ENCODE assay signal across 10 cellular contexts in the genomic region with DNA sequence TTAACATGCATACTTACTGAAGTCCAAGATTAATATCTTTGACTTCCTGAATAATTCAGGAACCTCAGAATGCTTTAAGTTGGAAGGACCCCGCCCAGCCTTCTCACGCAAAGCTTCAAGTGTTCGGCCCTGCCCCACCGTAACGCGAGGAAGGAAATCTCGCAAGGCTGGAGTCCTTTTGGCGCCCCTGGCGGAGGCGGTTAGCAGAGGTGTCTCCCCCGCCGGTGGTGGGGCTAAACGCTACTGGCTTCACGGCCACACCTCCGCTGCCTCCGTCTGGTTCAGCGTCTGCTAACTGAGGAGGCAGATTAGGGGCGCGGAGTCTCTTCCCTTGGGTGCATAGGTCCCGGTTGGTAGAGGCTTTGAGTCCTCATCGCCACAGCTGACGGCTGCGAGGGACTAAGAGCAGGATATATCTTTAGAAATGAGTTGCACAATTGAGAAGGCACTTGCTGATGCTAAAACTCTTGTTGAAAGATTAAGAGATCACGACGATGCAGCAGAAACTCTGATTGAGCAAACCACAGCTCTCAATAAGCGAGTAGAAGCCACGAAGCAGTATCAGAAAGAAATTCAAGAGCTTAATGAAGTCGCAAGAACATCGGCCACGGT. TPM values are rescaled to one million over a fixed set of nuclear protein-coding genes. Genes with fewer than 3 reads are reported as not detected.
DNase-seq lines count a peak whose midpoint lies in the region; ATAC-seq and TF ChIP-seq lines count a peak whose summit lies in the region.
"Had no signal": no experiment of that assay in that cellular context is flagged by ENCODE, and none has a peak within 500 bp of the region (broad histone marks: within the 10 kb centered on the region; RNA-seq: fewer than 3 reads in every experiment).

No MANE protein-coding gene starts in this region.

- POLR2A ChIA-PET in activated naive CD8-positive, alpha-beta T cell treated with anti-CD3 and anti-CD28 coated beads, Interleukin-2, amount 10 ng/mL, durations not matched to agents 7 days and 5 days (lab: Charles Lee), result interaction anchor here (0.6 kb wide), 1 partner anchor 16 kb away, joined by 3 read pairs; no protein-coding TSS in a partner anchor

- peaks cover 8% of the 10 kb centered on the region for H3K36me3 Mint-ChIP-seq in activated naive CD8-positive, alpha-beta T cell treated with anti-CD3 and anti-CD28 coated beads, Interleukin-2, amount 10 ng/mL, durations not matched to agents 7 days and 5 days
- peaks cover 23% of the 10 kb centered on the region for H3K36me3 Mint-ChIP-seq in neural progenitor cell

- no peak for TF ChIP-seq CTCF in right atrium auricular region (IDR thresholded peaks at IDR 0.05)
- peak; percentile 69 for TF ChIP-seq CTCF in neural progenitor cell (IDR thresholded peaks at IDR 0.05)
- peak; percentile 26 for TF ChIP-seq CTCF in upper lobe of right lung (IDR thresholded peaks at IDR 0.05)

- peaks cover 56% of the 10 kb centered on the region for H4K20me1 ChIP-seq in neural progenitor cell (ENCODE audit: low read depth)

- intact Hi-C loops in Right ventricle myocardium superior (cut with DNase I), result no loop called here
- intact Hi-C loops in upper lobe of right lung (cut with DNase I), result no loop called here

- no peak overlapping the region for H3K27ac ChIP-seq in right atrium auricular region
- no peak overlapping the region for H3K27ac ChIP-seq in neural progenitor cell
- H3K27ac ChIP-seq in upper lobe of right lung, result no peak overlapping the region
- H3K27ac ChIP-seq: A549 had no signal

- no peak overlapping the region for H3K9ac ChIP-seq in neural progenitor cell

- H3K4me1 ChIP-seq in right atrium auricular region (no peaks in the 10 kb centered on the region), neural progenitor cell (no peaks in the 10 kb centered on the region), upper lobe of right lung (no peaks in the 10 kb centered on the region)
- H3K4me1 ChIP-seq: A549 had no signal

- H3K9me3 ChIP-seq in right atrium auricular region (no peaks in the 10 kb centered on the region), neural progenitor cell (ENCODE audit: low read depth) (no peaks in the 10 kb centered on the region), upper lobe of right lung (no peaks in the 10 kb centered on the region)
- H3K9me3 ChIP-seq: A549 had no signal

- H3K27ac Mint-ChIP-seq in activated naive CD8-positive, alpha-beta T cell treated with anti-CD3 and anti-CD28 coated beads, Interleukin-2, amount 10 ng/mL, durations not matched to agents 7 days and 5 days, result no peak overlapping the region
- H3K27ac Mint-ChIP-seq in neural progenitor cell, result no peak overlapping the region

- no peaks in the 10 kb centered on the region for H3K36me3 ChIP-seq in right atrium auricular region
- no peaks in the 10 kb centered on the region for H3K36me3 ChIP-seq in neural progenitor cell
- no peaks in the 10 kb centered on the region for H3K36me3 ChIP-seq in upper lobe of right lung

- no peak overlapping the region for H2AFZ ChIP-seq in neural progenitor cell (replicated peaks)

- H3K79me2 ChIP-seq in neural progenitor cell (ENCODE audit: low read depth), result peaks cover 70% of the 10 kb centered on the region

- H3K27me3 Mint-ChIP-seq in activated naive CD8-positive, alpha-beta T cell treated with anti-CD3 and anti-CD28 coated beads, Interleukin-2, amount 10 ng/mL, durations not matched to agents 7 days and 5 days, result peaks cover 1% of the 10 kb centered on the region
- H3K27me3 Mint-ChIP-seq in neural progenitor cell (ENCODE audit: insufficient read depth, low read depth), result no peaks in the 10 kb centered on the region

- H3K4me2 ChIP-seq in neural progenitor cell, result peak overlapping the region; percentile 3
- H3K4me2 ChIP-seq: A549 had no signal

- DNase-seq in Right ventricle myocardium superior, result peak; percentile 71
- DNase-seq in right atrium auricular region (ENCODE audit: low spot score), result no peak
- DNase-seq in activated naive CD8-positive, alpha-beta T cell treated with anti-CD3 and anti-CD28 coated beads, Interleukin-2, amount 10 ng/mL, durations not matched to agents 7 days and 5 days, result peak; percentile 67
- DNase-seq in neural progenitor cell (ENCODE audit: low spot score), result peak; percentile 86
- DNase-seq in upper lobe of right lung, result peak; percentile 78
- DNase-seq: substantia nigra had no signal

- no peaks in the 10 kb centered on the region for H3F3A ChIP-seq in neural progenitor cell (ENCODE audit: low read depth)

- H3K4me3 Mint-ChIP-seq in activated naive CD8-positive, alpha-beta T cell treated with anti-CD3 and anti-CD28 coated beads, Interleukin-2, amount 10 ng/mL, durations not matched to agents 7 days and 5 days, result peak overlapping the region; percentile 12
- H3K4me3 Mint-ChIP-seq in neural progenitor cell, result no peak overlapping the region

- H3K27me3 ChIP-seq in right atrium auricular region (no peaks in the 10 kb centered on the region), neural progenitor cell (no peaks in the 10 kb centered on the region), upper lobe of right lung (no peaks in the 10 kb centered on the region)

- H3K9me3 Mint-ChIP-seq in activated naive CD8-positive, alpha-beta T cell treated with anti-CD3 and anti-CD28 coated beads, Interleukin-2, amount 10 ng/mL, durations not matched to agents 7 days and 5 days, result no peaks in the 10 kb centered on the region
- H3K9me3 Mint-ChIP-seq in neural progenitor cell, result no peaks in the 10 kb centered on the region

- H3K4me3 ChIP-seq in right atrium auricular region, result no peak overlapping the region
- no peak overlapping the region for H3K4me3 ChIP-seq in neural progenitor cell
- no peak overlapping the region for H3K4me3 ChIP-seq in upper lobe of right lung
- H3K4me3 ChIP-seq: A549 had no signal

- ATAC-seq in Right ventricle myocardium superior (ENCODE audit: poor library complexity) (no peak), upper lobe of right lung (peak; percentile 91), GM21367 (IDR thresholded peaks at IDR 0.05; ENCODE audit: unreplicated experiment) (no peak), HG02885 (IDR thresholded peaks at IDR 0.05; ENCODE audit: poor library complexity, unreplicated experiment) (no peak), GM18861 (IDR thresholded peaks at IDR 0.05; ENCODE audit: unreplicated experiment) (no peak)
- peak; percentile 95 for ATAC-seq in activated naive CD8-positive, alpha-beta T cell treated with anti-CD3 and anti-CD28 coated beads, Interleukin-2, amount 10 ng/mL, durations not matched to agents 7 days and 5 days (ENCODE audit: low read depth)
- ATAC-seq: A549 had no signal

- H3K4me1 Mint-ChIP-seq in activated naive CD8-positive, alpha-beta T cell treated with anti-CD3 and anti-CD28 coated beads, Interleukin-2, amount 10 ng/mL, durations not matched to agents 7 days and 5 days, result peaks cover 4% of the 10 kb centered on the region
- no peaks in the 10 kb centered on the region for H3K4me1 Mint-ChIP-seq in neural progenitor cell

RNA-seq across cellular contexts. Expression of gene SPATS2, which starts 21.9 kb away (rescaled TPM):
- total RNA-seq in Right ventricle myocardium superior (7.0 TPM), right atrium auricular region (1 to 10 TPM; 4.6 to 7.6 TPM), neural progenitor cell (ENCODE audit: low replicate concordance) (45.2 and 49.5 TPM in 2 replicates), upper lobe of right lung (12.6 TPM)
- 10 to 100 TPM; 12.1 to 13.3 TPM for total RNA-seq in activated naive CD8-positive, alpha-beta T cell treated with anti-CD3 and anti-CD28 coated beads, Interleukin-2, amount 10 ng/mL, durations not matched to agents 7 days and 5 days

RNA-seq across cellular contexts. Expression of gene DNAJC22, which starts 42.5 kb away (rescaled TPM):
- 0.16 TPM for total RNA-seq in Right ventricle myocardium superior
- total RNA-seq in right atrium auricular region, result 1 to 10 TPM in 1 of 2 donors, under 1 TPM in 1; 0.93 to 1.2 TPM
- under 1 TPM; 0.11 to 0.31 TPM for total RNA-seq in activated naive CD8-positive, alpha-beta T cell treated with anti-CD3 and anti-CD28 coated beads, Interleukin-2, amount 10 ng/mL, durations not matched to agents 7 days and 5 days
- 0.34 and 0.39 TPM in 2 replicates for total RNA-seq in neural progenitor cell (ENCODE audit: low replicate concordance)
- 0.67 TPM for total RNA-seq in upper lobe of right lung

RNA-seq across cellular contexts. Expression of gene C1QL4, which starts 52.2 kb away (rescaled TPM):
- total RNA-seq in Right ventricle myocardium superior (not detected), right atrium auricular region (not detected), neural progenitor cell (ENCODE audit: low replicate concordance) (0.84 and 2.8 TPM in 2 replicates), upper lobe of right lung (not detected)
- total RNA-seq in activated naive CD8-positive, alpha-beta T cell treated with anti-CD3 and anti-CD28 coated beads, Interleukin-2, amount 10 ng/mL, durations not matched to agents 7 days and 5 days, result not detected

Comparison
In these comparisons a context has a peak if more than half of its experiments do, and no peak if none do; other contexts are left out.
1. ATAC-seq: peak in activated naive CD8-positive, alpha-beta T cell treated with anti-CD3 and anti-CD28 coated beads, Interleukin-2, amount 10 ng/mL, durations not matched to agents 7 days and 5 days (single experiment) and upper lobe of right lung (single experiment); none in Right ventricle myocardium superior (single experiment), GM21367 (single experiment), HG02885 (single experiment) and GM18861 (single experiment).
2. CTCF ChIP-seq: peak in neural progenitor cell (single experiment) and upper lobe of right lung (single experiment); none in right atrium auricular region (0 of 2).